In the genomic region with DNA sequence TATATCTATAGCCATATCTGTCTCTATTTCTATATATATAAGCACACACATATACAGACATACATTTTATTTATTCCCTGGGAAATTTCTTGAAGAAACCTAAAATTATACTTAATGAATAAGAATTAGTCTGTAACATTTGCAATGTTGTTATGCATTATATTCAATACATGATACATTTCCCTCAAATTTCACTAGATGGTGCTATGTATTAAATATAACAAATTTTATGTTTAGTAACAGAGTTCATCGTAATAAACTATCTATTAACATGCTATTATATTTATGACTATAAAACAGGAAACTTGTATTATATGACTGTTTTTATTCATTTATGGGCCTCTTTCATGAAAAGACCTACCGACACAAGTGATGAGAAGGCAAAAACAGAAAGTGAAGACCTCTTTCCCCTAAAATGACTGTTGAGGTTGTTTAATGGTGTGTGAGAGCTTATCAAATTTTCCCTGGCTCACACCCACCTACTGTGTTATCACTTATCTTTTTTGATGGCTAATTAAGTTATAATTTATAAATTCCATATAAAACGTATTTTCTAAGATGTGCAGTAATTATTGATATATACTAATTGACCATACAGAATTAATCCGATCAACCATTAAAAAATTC, we compare ENCODE assay signal across 9 cellular contexts.
DNase-seq lines count a peak whose midpoint lies in the region; FAIRE-seq and TF ChIP-seq lines count a peak whose summit lies in the region.
"Had no signal": no experiment of that assay in that cellular context is flagged by ENCODE, and none has a peak within 500 bp of the region (broad histone marks: within the 10 kb centered on the region; RNA-seq: fewer than 3 reads in every experiment).

No MANE protein-coding gene starts in this region.

- intact Hi-C loops in testis (cut with DNase I; ENCODE audit: low total_unique reads): no loop called here

- H3K36me3 ChIP-seq in small intestine (ENCODE audit: control insufficient read depth in 2 of 2, insufficient read depth in 2 of 2, low read length in 2 of 2) (no peaks in the 10 kb centered on the region), testis (ENCODE audit: low read depth, missing control alignments) (no peaks in the 10 kb centered on the region)

- no peak overlapping the region for H3K4me3 ChIP-seq in small intestine (ENCODE audit: low read depth in 1 of 2, low read length in 2 of 2)
- H3K4me3 ChIP-seq in testis: no peak overlapping the region

- no peak for TF ChIP-seq POLR2A in testis (IDR thresholded peaks at IDR 0.05)

- no peaks in the 10 kb centered on the region for H3K9me3 ChIP-seq in small intestine (ENCODE audit: control insufficient read depth, low read depth)
- H3K9me3 ChIP-seq in testis: no peaks in the 10 kb centered on the region

- WGBS in small intestine, 3 donors: 18 to 34% (median 24%) methylated on average over 4 of the region's 4 CpGs
- 50 to 58% methylated on average over 4 of the region's 4 CpGs for WGBS in testis, 2 donors

- H3K27me3 ChIP-seq in small intestine (ENCODE audit: control insufficient read depth in 2 of 2, insufficient read depth in 2 of 2, low read length in 2 of 2) (no peaks in the 10 kb centered on the region), testis (no peaks in the 10 kb centered on the region)

- H3K4me1 ChIP-seq in small intestine (ENCODE audit: control insufficient read depth in 2 of 2, insufficient read depth in 1 of 2, low read depth in 1 of 2, low read length in 1 of 2) (no peaks in the 10 kb centered on the region), testis (no peaks in the 10 kb centered on the region)

- H3K27ac ChIP-seq in small intestine (ENCODE audit: low read depth in 1 of 2, low read length in 1 of 2) (no peak overlapping the region), testis (no peak overlapping the region)

- FAIRE-seq in colon (lab: Jason Lieb, UNC) (peak; percentile 66), small intestine (lab: Jason Lieb, UNC) (peak; percentile 71)

- DNase-seq in DMS 273 (lab: John Stamatoyannopoulos, UW; ENCODE audit: unreplicated experiment) (peak; percentile 42), DMS 273 treated with DMSO at 0.1 percent for 48 hours (lab: John Stamatoyannopoulos, UW) (no peak), NCI-H345 treated with DMSO at 0.1 percent for 48 hours (lab: John Stamatoyannopoulos, UW; ENCODE audit: unreplicated experiment) (peak; percentile 55), small intestine (peak; percentile 12), cerebellar nuclear complex (lab: John Stamatoyannopoulos, UW) (no peak), anterior cingulate cortex (lab: John Stamatoyannopoulos, UW) (no peak), testis (no peak)
- DNase-seq: stimulated activated naive B cell treated with anti-CD40 and anti-IgM and Interleukin-4, amounts not matched to agents 10 μg/mL and 1 μg/mL and 100 μg/mL, for 72 hours had no signal

- TF ChIP-seq CTCF in testis (IDR thresholded peaks at IDR 0.05): peak in 1 of 3 experiments; percentile 45

Comparison
In these comparisons a context has a peak if more than half of its experiments do, and no peak if none do; other contexts are left out.
1. DNase-seq: peak in DMS 273 (single experiment), NCI-H345 treated with DMSO at 0.1 percent for 48 hours (single experiment) and small intestine (single experiment); none in DMS 273 treated with DMSO at 0.1 percent for 48 hours (single experiment), cerebellar nuclear complex (0 of 2), anterior cingulate cortex (0 of 58) and testis (single experiment).